In the genomic region with DNA sequence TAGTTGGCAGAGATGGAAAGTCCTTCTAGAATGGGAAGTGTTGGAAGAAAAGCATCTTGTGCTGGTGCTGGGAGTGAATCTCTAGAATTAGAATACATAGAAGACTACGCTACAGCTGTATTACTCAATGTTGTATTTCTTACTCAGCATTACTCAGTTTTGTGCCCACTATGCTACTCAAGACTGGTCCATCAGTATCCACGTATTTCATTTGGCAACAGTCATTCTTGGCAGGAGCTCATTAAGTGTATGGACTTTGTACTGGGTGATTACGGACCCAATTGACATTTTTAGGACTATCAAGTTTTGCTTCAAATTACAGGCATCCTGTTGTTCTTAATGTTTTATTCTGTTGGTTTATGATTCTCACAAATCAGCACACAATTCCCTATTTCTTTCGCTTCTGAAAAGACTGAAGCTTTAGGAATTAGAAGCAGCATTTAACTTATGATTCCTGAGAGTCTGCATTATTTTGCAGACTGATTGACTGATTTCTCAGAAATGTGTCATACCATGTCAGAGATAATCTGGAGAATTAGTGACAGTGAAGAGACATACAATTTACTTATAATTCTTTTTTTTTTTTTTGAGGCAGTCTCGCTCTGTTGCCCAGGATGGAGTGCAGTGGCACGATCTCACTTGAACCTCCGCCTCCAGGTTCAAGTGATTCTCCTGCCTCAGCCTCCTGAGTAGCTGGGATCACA, we compare ENCODE assay signal across 17 cellular contexts.
DNase-seq lines count a peak whose midpoint lies in the region; ATAC-seq, FAIRE-seq and TF ChIP-seq lines count a peak whose summit lies in the region.
"Had no signal": no experiment of that assay in that cellular context is flagged by ENCODE, and none has a peak within 500 bp of the region (broad histone marks: within the 10 kb centered on the region; RNA-seq: fewer than 3 reads in every experiment).

No MANE protein-coding gene starts in this region.

- H2AFZ ChIP-seq in GM23248 (no peak overlapping the region), astrocyte (ENCODE audit: low read depth, low read length) (no peak overlapping the region)

- no peak for TF ChIP-seq POLR2A in GM18505 (IDR thresholded peaks at IDR 0.05; ENCODE audit: borderline replicate concordance, extremely low read depth, insufficient read depth, insufficient read length)

- ATAC-seq in GM18505 (IDR thresholded peaks at IDR 0.05; ENCODE audit: unreplicated experiment) = no peak
- ATAC-seq: HCT116 had no signal

- H3K9me2 ChIP-seq in GM23248 (ENCODE audit: insufficient read depth) = no peaks in the 10 kb centered on the region

- in situ Hi-C loops in GM23248 (cut with MboI) = no loop called here

- H3K4me1 Mint-ChIP-seq in astrocyte (ENCODE audit: low read depth, unreplicated experiment) = peaks cover 46% of the 10 kb centered on the region
- H3K4me1 Mint-ChIP-seq: CD8-positive, alpha-beta memory T cell had no signal

- no peak overlapping the region for H3K27ac Mint-ChIP-seq in astrocyte (ENCODE audit: unreplicated experiment)
- H3K27ac Mint-ChIP-seq: CD8-positive, alpha-beta memory T cell had no signal

- WGBS in GM23248 (ENCODE audit: low coverage in 1 of 2, low lambda C conversion rate in 2 of 2, missing lambda C conversion rate in 2 of 2), 2 experiments = 59 to 61% methylated on average over 7 of the region's 7 CpGs

- H3K4me3 ChIP-seq in GM23248 = no peak overlapping the region
- no peak overlapping the region for H3K4me3 ChIP-seq in astrocyte (ENCODE audit: insufficient read depth, low read depth, low read length)
- H3K4me3 ChIP-seq in coronary artery = no peak overlapping the region
- H3K4me3 ChIP-seq: BLaER1, SK-N-MC had no signal

- H3K36me3 Mint-ChIP-seq in astrocyte (ENCODE audit: low read depth, unreplicated experiment) = no peaks in the 10 kb centered on the region
- H3K36me3 Mint-ChIP-seq: CD8-positive, alpha-beta memory T cell had no signal

- H3K4me1 ChIP-seq in GM23248 (ENCODE audit: insufficient read depth) (no peaks in the 10 kb centered on the region), astrocyte (ENCODE audit: insufficient read depth, low read length) (peaks cover 6% of the 10 kb centered on the region)
- H3K4me1 ChIP-seq: BLaER1 had no signal

- no peak for FAIRE-seq in astrocyte (lab: Jason Lieb, UNC)

- no peaks in the 10 kb centered on the region for H3F3A ChIP-seq in GM23248 (ENCODE audit: insufficient read depth)

- no peak overlapping the region for H3K27ac ChIP-seq in GM23248
- no peak overlapping the region for H3K27ac ChIP-seq in astrocyte (ENCODE audit: low read depth, low read length)
- H3K27ac ChIP-seq in coronary artery = no peak overlapping the region
- H3K27ac ChIP-seq: BLaER1, SK-N-MC had no signal

- TF ChIP-seq CTCF in astrocyte (IDR thresholded peaks at IDR 0.05; ENCODE audit: insufficient read depth, low read depth, low read length) (no peak), coronary artery (IDR thresholded peaks at IDR 0.05) (no peak)

- H3K4me2 ChIP-seq in GM23248 (ENCODE audit: unreplicated experiment) = peak overlapping the region; percentile 11
- no peak overlapping the region for H3K4me2 ChIP-seq in astrocyte (ENCODE audit: low read length)
- H3K4me2 ChIP-seq: BLaER1 had no signal

- H3K9me3 Mint-ChIP-seq in astrocyte (ENCODE audit: unreplicated experiment) = peaks cover 5% of the 10 kb centered on the region

- DNase-seq in GM23248 (peak; percentile 47), astrocyte (ENCODE audit: low read depth) (peak; percentile 18), fibroblast of peridontal ligament (ENCODE audit: extremely low read depth) (peak; percentile 38), putamen (ENCODE audit: low spot score) (peak; percentile 35), GDM1 (lab: John Stamatoyannopoulos, UW) (no peak), coronary artery (ENCODE audit: low spot score) (no peak), pons (ENCODE audit: low spot score) (no peak)
- DNase-seq: CD8-positive, alpha-beta memory T cell; IMR-90; MV-4-11; NCI-H1436; NCI-H2227 treated with DMSO at 0.1 percent for 48 hours; NCI-H526 had no signal

- H3K9me3 ChIP-seq in GM23248 (ENCODE audit: low read depth) = no peaks in the 10 kb centered on the region
- H3K9me3 ChIP-seq in astrocyte (ENCODE audit: insufficient read depth, low read depth, low read length) = no peaks in the 10 kb centered on the region
- H3K9me3 ChIP-seq: BLaER1 had no signal

- H3K79me2 ChIP-seq in GM23248 (ENCODE audit: insufficient read depth) (no peaks in the 10 kb centered on the region), astrocyte (ENCODE audit: insufficient read depth, low read length) (no peaks in the 10 kb centered on the region)

- no peak overlapping the region for H3K4me3 Mint-ChIP-seq in astrocyte (ENCODE audit: unreplicated experiment)
- H3K4me3 Mint-ChIP-seq: CD8-positive, alpha-beta memory T cell had no signal

- H3K27me3 Mint-ChIP-seq in astrocyte (ENCODE audit: low read depth, unreplicated experiment) = no peaks in the 10 kb centered on the region

- H4K20me1 ChIP-seq in GM23248 (ENCODE audit: insufficient read depth) (no peaks in the 10 kb centered on the region), astrocyte (ENCODE audit: insufficient read depth, low read length) (no peaks in the 10 kb centered on the region)
- H4K20me1 ChIP-seq: BLaER1 had no signal

- H3K9ac ChIP-seq in GM23248 (no peak overlapping the region), astrocyte (ENCODE audit: low read length) (no peak overlapping the region)
- H3K9ac ChIP-seq: BLaER1 had no signal

- H3K27me3 ChIP-seq in GM23248 (replicated peaks; ENCODE audit: insufficient read depth) (no peaks in the 10 kb centered on the region), astrocyte (ENCODE audit: insufficient read depth, low read length) (no peaks in the 10 kb centered on the region)
- H3K27me3 ChIP-seq: BLaER1 had no signal

- H3K36me3 ChIP-seq in GM23248 (ENCODE audit: low read depth) (no peaks in the 10 kb centered on the region), astrocyte (ENCODE audit: insufficient read depth, low read length) (no peaks in the 10 kb centered on the region)
- H3K36me3 ChIP-seq: BLaER1 had no signal

Comparison
In these comparisons a context has a peak if more than half of its experiments do, and no peak if none do; other contexts are left out.
1. DNase-seq: peak in GM23248 (single experiment), astrocyte (single experiment), fibroblast of peridontal ligament (single experiment) and putamen (single experiment); none in GDM1 (single experiment), coronary artery (single experiment) and pons (single experiment).